ENCODE assay signal across 7 cellular contexts in the genomic region with DNA sequence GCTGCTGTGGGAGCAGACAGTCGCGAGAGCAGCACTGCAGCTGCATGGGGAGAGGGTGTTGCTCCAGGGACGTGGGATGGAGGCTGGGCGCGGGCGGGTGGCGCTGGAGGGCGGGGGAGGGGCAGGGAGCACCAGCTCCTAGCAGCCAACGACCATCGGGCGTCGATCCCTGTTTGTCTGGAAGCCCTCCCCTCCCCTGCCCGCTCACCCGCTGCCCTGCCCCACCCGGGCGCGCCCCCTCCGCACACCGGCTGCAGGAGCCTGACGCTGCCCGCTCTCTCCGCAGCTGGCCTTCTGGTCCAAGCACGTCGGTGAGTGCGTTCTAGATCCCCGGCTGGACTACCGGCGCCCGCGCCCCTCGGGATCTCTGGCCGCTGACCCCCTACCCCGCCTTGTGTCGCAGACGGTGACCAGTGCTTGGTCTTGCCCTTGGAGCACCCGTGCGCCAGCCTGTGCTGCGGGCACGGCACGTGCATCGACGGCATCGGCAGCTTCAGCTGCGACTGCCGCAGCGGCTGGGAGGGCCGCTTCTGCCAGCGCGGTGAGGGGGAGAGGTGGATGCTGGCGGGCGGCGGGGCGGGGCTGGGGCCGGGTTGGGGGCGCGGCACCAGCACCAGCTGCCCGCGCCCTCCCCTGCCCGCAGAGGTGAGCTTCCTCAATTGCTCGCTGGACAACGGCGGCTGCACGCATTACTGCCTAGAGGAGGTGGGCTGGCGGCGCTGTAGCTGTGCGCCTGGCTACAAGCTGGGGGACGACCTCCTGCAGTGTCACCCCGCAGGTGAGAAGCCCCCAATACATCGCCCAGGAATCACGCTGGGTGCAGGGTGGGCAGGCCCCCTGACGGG. TPM values are rescaled to one million over a fixed set of nuclear protein-coding genes. Genes with fewer than 3 reads are reported as not detected.
DNase-seq lines count a peak whose midpoint lies in the region; ATAC-seq and TF ChIP-seq lines count a peak whose summit lies in the region.

No MANE protein-coding gene starts in this region.

- H3K4me3 Mint-ChIP-seq in type B pancreatic cell: peak overlapping the region; percentile 81

- H3K27ac Mint-ChIP-seq in type B pancreatic cell: no peak overlapping the region

- in situ Hi-C loops in ACHN (cut with HindIII; ENCODE audit: low pct_ligation_motif_present, low pct_unique_long_range_greater_than_20kb, low sequenced_read_pairs): no loop called here

- no peak for TF ChIP-seq CTCF in type B pancreatic cell (conservative IDR thresholded peaks at IDR 0.05)

- DNase-seq in H7: peak; percentile 93
- peak; percentile 63 for DNase-seq in NCI-H345 (lab: John Stamatoyannopoulos, UW)
- peak; percentile 40 for DNase-seq in astrocyte of the hippocampus (ENCODE audit: low read depth, low spot score)
- peak in 1 of 2 donors; percentile 59 for DNase-seq in left colon
- no peak for DNase-seq in type B pancreatic cell (ENCODE audit: extremely low spot score, unreplicated experiment)
- DNase-seq in ACHN: no peak

- H3K9me3 Mint-ChIP-seq in type B pancreatic cell: no peaks in the 10 kb centered on the region

- H3K27me3 Mint-ChIP-seq in type B pancreatic cell: peaks cover 62% of the 10 kb centered on the region

- peak overlapping the region; percentile 50 for H3K4me3 ChIP-seq in H7 (ENCODE audit: insufficient read depth, low read depth, low read length)

- no peaks in the 10 kb centered on the region for H3K36me3 ChIP-seq in H7 (replicated peaks; ENCODE audit: control insufficient read depth, insufficient read depth, low read length)

- intact Hi-C loops in left colon (cut with DNase I, micrococcal nuclease): no loop called here

- H3K4me1 Mint-ChIP-seq in type B pancreatic cell (ENCODE audit: unreplicated experiment): peaks cover 15% of the 10 kb centered on the region

- ATAC-seq in left colon (peak; percentile 76), GM21515 (IDR thresholded peaks at IDR 0.05; ENCODE audit: unreplicated experiment) (no peak)

- H3K36me3 Mint-ChIP-seq in type B pancreatic cell: no peaks in the 10 kb centered on the region

- peaks cover 32% of the 10 kb centered on the region for H3K27me3 ChIP-seq in H7 (ENCODE audit: control insufficient read depth, insufficient read depth, low read length)

RNA-seq across cellular contexts. Expression of gene PROC, which starts 4.6 kb away (rescaled TPM):
- 0.31 TPM in 1 of 2 replicates, not detected in the other for total RNA-seq in H7 (2014; rRNA removed; shearing (Covaris generic))
- total RNA-seq in left colon (1 to 10 TPM; 2.9 to 3.6 TPM), type B pancreatic cell (ENCODE audit: low replicate concordance) (8.9 and 18.7 TPM in 2 replicates)

RNA-seq across cellular contexts. Expression of gene MAP3K2, which starts 35.1 kb away (rescaled TPM):
- 18.0 and 22.8 TPM in 2 replicates for total RNA-seq in H7 (2014; rRNA removed; shearing (Covaris generic))
- total RNA-seq in left colon: 10 to 100 TPM; 73.1 to 81.7 TPM
- 30.8 and 34.5 TPM in 2 replicates for total RNA-seq in type B pancreatic cell (ENCODE audit: low replicate concordance)

Comparison
In these comparisons a context has a peak if more than half of its experiments do, and no peak if none do; other contexts are left out.
1. DNase-seq: peak in H7 (single experiment), NCI-H345 (single experiment) and astrocyte of the hippocampus (single experiment); none in type B pancreatic cell (single experiment) and ACHN (single experiment).